15 cellular contexts compared by ENCODE assay signal in genomic region chr22:30755760-30756124, GRCh38.
A peak's percentile ranks its signal among the peaks of the same experiment; 100 is the strongest.
DNase-seq lines count a peak whose midpoint lies in the region; ATAC-seq and TF ChIP-seq lines count a peak whose summit lies in the region.
"Had no signal": no experiment of that assay in that cellular context is flagged by ENCODE, and none has a peak within 500 bp of the region (broad histone marks: within the 10 kb centered on the region; RNA-seq: fewer than 3 reads in every experiment).

No MANE protein-coding gene starts in this region.

- H3K4me1 Mint-ChIP-seq in CD8-positive, alpha-beta T cell (ENCODE audit: low read depth): no peaks in the 10 kb centered on the region
- H3K4me1 Mint-ChIP-seq: central memory CD8-positive, alpha-beta T cell had no signal

- H3K36me3 Mint-ChIP-seq in CD8-positive, alpha-beta T cell: no peaks in the 10 kb centered on the region

- TF ChIP-seq CTCF in lower lobe of right lung (IDR thresholded peaks at IDR 0.05) (no peak), upper lobe of right lung (IDR thresholded peaks at IDR 0.05) (no peak)
- no peak for TF ChIP-seq CTCF in CD8-positive, alpha-beta T cell (IDR thresholded peaks at IDR 0.05)

- 84% methylated on average over 7 of the region's 7 CpGs for WGBS in right cardiac atrium

- H3K4me3 Mint-ChIP-seq in CD8-positive, alpha-beta T cell: no peak overlapping the region
- H3K4me3 Mint-ChIP-seq: activated CD4-positive, alpha-beta memory T cell treated with anti-CD3 and anti-CD28 coated beads for 36 hours; central memory CD8-positive, alpha-beta T cell; naive thymus-derived CD4-positive, alpha-beta T cell had no signal

- DNase-seq in left ventricle myocardium superior: no peak
- no peak for DNase-seq in right cardiac atrium
- DNase-seq in lower lobe of right lung: no peak
- no peak for DNase-seq in upper lobe of right lung
- no peak for DNase-seq in CD8-positive, alpha-beta T cell
- DNase-seq in medulla oblongata (ENCODE audit: extremely low spot score): no peak

- ATAC-seq in left ventricle myocardium superior: peak; percentile 18
- ATAC-seq in right cardiac atrium: no peak
- ATAC-seq in SK-N-SH treated with all-trans-retinoic acid at 6 μM for 48 hours: peak; percentile 18; the same call in 2 of the 3 replicates
- peak; percentile 19 to 29 for ATAC-seq in lower lobe of right lung
- ATAC-seq in upper lobe of right lung: peak; percentile 7
- no peak for ATAC-seq in CD8-positive, alpha-beta T cell
- no peak for ATAC-seq in HG03457 (IDR thresholded peaks at IDR 0.05; ENCODE audit: unreplicated experiment)

- H3K4me1 ChIP-seq in right cardiac atrium (ENCODE audit: control insufficient read depth, insufficient read depth, low read length) (no peaks in the 10 kb centered on the region), lower lobe of right lung (no peaks in the 10 kb centered on the region), upper lobe of right lung (no peaks in the 10 kb centered on the region)
- H3K4me1 ChIP-seq in CD8-positive, alpha-beta T cell (ENCODE audit: insufficient read depth, low read length): no peaks in the 10 kb centered on the region
- H3K4me1 ChIP-seq: esophagus muscularis mucosa, pancreas, uterus had no signal

- no peaks in the 10 kb centered on the region for H3K27me3 Mint-ChIP-seq in CD8-positive, alpha-beta T cell (ENCODE audit: low read depth)
- H3K27me3 Mint-ChIP-seq: activated CD4-positive, alpha-beta memory T cell treated with anti-CD3 and anti-CD28 coated beads for 36 hours had no signal

- H3K27ac ChIP-seq in right cardiac atrium (ENCODE audit: low read length) (no peak overlapping the region), lower lobe of right lung (no peak overlapping the region), upper lobe of right lung (no peak overlapping the region)
- no peak overlapping the region for H3K27ac ChIP-seq in CD8-positive, alpha-beta T cell (ENCODE audit: low read depth, low read length)
- H3K27ac ChIP-seq: esophagus muscularis mucosa, pancreas, uterus had no signal

- H3K36me3 ChIP-seq in lower lobe of right lung (no peaks in the 10 kb centered on the region), upper lobe of right lung (no peaks in the 10 kb centered on the region)
- no peaks in the 10 kb centered on the region for H3K36me3 ChIP-seq in CD8-positive, alpha-beta T cell (ENCODE audit: insufficient read depth, low read length)
- H3K36me3 ChIP-seq: esophagus muscularis mucosa, pancreas, uterus had no signal

- intact Hi-C loops in left ventricle myocardium superior (cut with micrococcal nuclease): loop anchor here (5.0 kb wide), 1 partner anchor 118 kb away; the partner anchor contains the start of gene SLC35E4
- intact Hi-C loops in right cardiac atrium (cut with DNase I): loop anchor here (2.0 to 10.0 kb wide), 4 partner anchors 61 to 311 kb away; partner anchors contain the start of genes SLC35E4 (in 3 of the 4) and OSBP2 (in 1 of the 4)
- intact Hi-C loops in lower lobe of right lung (cut with DNase I): no loop called here
- intact Hi-C loops in upper lobe of right lung (cut with DNase I): no loop called here
- intact Hi-C loops in CD8-positive, alpha-beta T cell (cut with DNase I, micrococcal nuclease): loop anchor here in 1 of 2 experiments (1.0 to 5.0 kb wide), 2 partner anchors 121 to 363 kb away; no protein-coding TSS in a partner anchor

- CTCF ChIA-PET in CD8-positive, alpha-beta T cell (lab: Charles Lee): interaction anchor here (1.1 to 5.3 kb wide), 6 partner anchors 8 to 329 kb away, joined by 3 to 72 read pairs (median 6); partner anchors contain the start of gene SLC35E4

- H3K9me3 ChIP-seq in right cardiac atrium (ENCODE audit: control insufficient read depth, low read length) (no peaks in the 10 kb centered on the region), lower lobe of right lung (no peaks in the 10 kb centered on the region), upper lobe of right lung (no peaks in the 10 kb centered on the region)
- H3K9me3 ChIP-seq in CD8-positive, alpha-beta T cell (ENCODE audit: low read length): no peaks in the 10 kb centered on the region
- H3K9me3 ChIP-seq: esophagus muscularis mucosa, pancreas, uterus had no signal

- no peak overlapping the region for H3K27ac Mint-ChIP-seq in CD8-positive, alpha-beta T cell
- H3K27ac Mint-ChIP-seq: activated CD4-positive, alpha-beta memory T cell treated with anti-CD3 and anti-CD28 coated beads for 36 hours; naive thymus-derived CD4-positive, alpha-beta T cell had no signal

- no peaks in the 10 kb centered on the region for H3K9me3 Mint-ChIP-seq in CD8-positive, alpha-beta T cell
- H3K9me3 Mint-ChIP-seq: central memory CD8-positive, alpha-beta T cell had no signal

- H3K4me3 ChIP-seq in right cardiac atrium (ENCODE audit: low read length) (no peak overlapping the region), lower lobe of right lung (no peak overlapping the region), upper lobe of right lung (no peak overlapping the region)
- H3K4me3 ChIP-seq in CD8-positive, alpha-beta T cell (ENCODE audit: low read depth, low read length): no peak overlapping the region
- H3K4me3 ChIP-seq: esophagus muscularis mucosa, pancreas, smooth muscle cell, uterus had no signal

- POLR2A ChIA-PET in CD8-positive, alpha-beta T cell (lab: Charles Lee): no interaction called here

- no peaks in the 10 kb centered on the region for H3K27me3 ChIP-seq in right cardiac atrium (ENCODE audit: control insufficient read depth, insufficient read depth)
- no peaks in the 10 kb centered on the region for H3K27me3 ChIP-seq in lower lobe of right lung (ENCODE audit: low read depth)
- H3K27me3 ChIP-seq in upper lobe of right lung: no peaks in the 10 kb centered on the region
- H3K27me3 ChIP-seq in CD8-positive, alpha-beta T cell (ENCODE audit: insufficient read depth, low read length): no peaks in the 10 kb centered on the region
- H3K27me3 ChIP-seq: esophagus muscularis mucosa, pancreas, uterus had no signal

TF ChIP-seq in SK-N-SH treated with all-trans-retinoic acid at 6 μM for 48 hours, 23 proteins besides CTCF, POLR2A, EP300 and RAD21:
- TF ChIP-seq, protein P1, sequence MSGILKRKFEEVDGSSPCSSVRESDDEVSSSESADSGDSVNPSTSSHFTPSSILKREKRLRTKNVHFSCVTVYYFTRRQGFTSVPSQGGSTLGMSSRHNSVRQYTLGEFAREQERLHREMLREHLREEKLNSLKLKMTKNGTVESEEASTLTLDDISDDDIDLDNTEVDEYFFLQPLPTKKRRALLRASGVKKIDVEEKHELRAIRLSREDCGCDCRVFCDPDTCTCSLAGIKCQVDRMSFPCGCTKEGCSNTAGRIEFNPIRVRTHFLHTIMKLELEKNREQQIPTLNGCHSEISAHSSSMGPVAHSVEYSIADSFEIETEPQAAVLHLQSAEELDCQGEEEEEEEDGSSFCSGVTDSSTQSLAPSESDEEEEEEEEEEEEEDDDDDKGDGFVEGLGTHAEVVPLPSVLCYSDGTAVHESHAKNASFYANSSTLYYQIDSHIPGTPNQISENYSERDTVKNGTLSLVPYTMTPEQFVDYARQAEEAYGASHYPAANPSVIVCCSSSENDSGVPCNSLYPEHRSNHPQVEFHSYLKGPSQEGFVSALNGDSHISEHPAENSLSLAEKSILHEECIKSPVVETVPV (CRISPR knock-in tag; IDR thresholded peaks at IDR 0.05): no peak
- TF ChIP-seq, protein P2, sequence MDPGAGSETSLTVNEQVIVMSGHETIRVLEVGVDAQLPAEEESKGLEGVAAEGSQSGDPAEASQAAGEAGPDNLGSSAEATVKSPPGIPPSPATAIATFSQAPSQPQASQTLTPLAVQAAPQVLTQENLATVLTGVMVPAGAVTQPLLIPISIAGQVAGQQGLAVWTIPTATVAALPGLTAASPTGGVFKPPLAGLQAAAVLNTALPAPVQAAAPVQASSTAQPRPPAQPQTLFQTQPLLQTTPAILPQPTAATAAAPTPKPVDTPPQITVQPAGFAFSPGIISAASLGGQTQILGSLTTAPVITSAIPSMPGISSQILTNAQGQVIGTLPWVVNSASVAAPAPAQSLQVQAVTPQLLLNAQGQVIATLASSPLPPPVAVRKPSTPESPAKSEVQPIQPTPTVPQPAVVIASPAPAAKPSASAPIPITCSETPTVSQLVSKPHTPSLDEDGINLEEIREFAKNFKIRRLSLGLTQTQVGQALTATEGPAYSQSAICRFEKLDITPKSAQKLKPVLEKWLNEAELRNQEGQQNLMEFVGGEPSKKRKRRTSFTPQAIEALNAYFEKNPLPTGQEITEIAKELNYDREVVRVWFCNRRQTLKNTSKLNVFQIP (CRISPR knock-in tag; IDR thresholded peaks at IDR 0.05; ENCODE audit: borderline replicate concordance, low read depth): no peak
- TF ChIP-seq ZNF565 (CRISPR knock-in tag; conservative IDR thresholded peaks at IDR 0.05; ENCODE audit: low read depth) (no peak), SNAI2 (CRISPR knock-in tag; IDR thresholded peaks at IDR 0.05) (no peak), CSDC2 (CRISPR knock-in tag; IDR thresholded peaks at IDR 0.05) (no peak)
- TF ChIP-seq, protein P3, sequence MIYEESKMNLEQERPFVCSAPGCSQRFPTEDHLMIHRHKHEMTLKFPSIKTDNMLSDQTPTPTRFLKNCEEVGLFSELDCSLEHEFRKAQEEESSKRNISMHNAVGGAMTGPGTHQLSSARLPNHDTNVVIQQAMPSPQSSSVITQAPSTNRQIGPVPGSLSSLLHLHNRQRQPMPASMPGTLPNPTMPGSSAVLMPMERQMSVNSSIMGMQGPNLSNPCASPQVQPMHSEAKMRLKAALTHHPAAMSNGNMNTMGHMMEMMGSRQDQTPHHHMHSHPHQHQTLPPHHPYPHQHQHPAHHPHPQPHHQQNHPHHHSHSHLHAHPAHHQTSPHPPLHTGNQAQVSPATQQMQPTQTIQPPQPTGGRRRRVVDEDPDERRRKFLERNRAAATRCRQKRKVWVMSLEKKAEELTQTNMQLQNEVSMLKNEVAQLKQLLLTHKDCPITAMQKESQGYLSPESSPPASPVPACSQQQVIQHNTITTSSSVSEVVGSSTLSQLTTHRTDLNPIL (CRISPR knock-in tag; IDR thresholded peaks at IDR 0.05; ENCODE audit: low read depth): no peak
- TF ChIP-seq, protein P4, sequence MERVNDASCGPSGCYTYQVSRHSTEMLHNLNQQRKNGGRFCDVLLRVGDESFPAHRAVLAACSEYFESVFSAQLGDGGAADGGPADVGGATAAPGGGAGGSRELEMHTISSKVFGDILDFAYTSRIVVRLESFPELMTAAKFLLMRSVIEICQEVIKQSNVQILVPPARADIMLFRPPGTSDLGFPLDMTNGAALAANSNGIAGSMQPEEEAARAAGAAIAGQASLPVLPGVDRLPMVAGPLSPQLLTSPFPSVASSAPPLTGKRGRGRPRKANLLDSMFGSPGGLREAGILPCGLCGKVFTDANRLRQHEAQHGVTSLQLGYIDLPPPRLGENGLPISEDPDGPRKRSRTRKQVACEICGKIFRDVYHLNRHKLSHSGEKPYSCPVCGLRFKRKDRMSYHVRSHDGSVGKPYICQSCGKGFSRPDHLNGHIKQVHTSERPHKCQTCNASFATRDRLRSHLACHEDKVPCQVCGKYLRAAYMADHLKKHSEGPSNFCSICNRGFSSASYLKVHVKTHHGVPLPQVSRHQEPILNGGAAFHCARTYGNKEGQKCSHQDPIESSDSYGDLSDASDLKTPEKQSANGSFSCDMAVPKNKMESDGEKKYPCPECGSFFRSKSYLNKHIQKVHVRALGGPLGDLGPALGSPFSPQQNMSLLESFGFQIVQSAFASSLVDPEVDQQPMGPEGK (CRISPR knock-in tag; IDR thresholded peaks at IDR 0.05; ENCODE audit: borderline replicate concordance): no peak

Comparison
In these comparisons a context has a peak if more than half of its experiments do, and no peak if none do; other contexts are left out.
1. ATAC-seq: peak in left ventricle myocardium superior (single experiment), SK-N-SH treated with all-trans-retinoic acid at 6 μM for 48 hours (single experiment), lower lobe of right lung (2 of 2) and upper lobe of right lung (single experiment); none in right cardiac atrium (0 of 2), CD8-positive, alpha-beta T cell (single experiment) and HG03457 (single experiment).
2. intact Hi-C loops: an anchor here in left ventricle myocardium superior (5.0 kb wide) and right cardiac atrium (2.0 to 10.0 kb wide); none called in lower lobe of right lung and upper lobe of right lung.